ENCODE assay signal across 8 cellular contexts in the genomic region with DNA sequence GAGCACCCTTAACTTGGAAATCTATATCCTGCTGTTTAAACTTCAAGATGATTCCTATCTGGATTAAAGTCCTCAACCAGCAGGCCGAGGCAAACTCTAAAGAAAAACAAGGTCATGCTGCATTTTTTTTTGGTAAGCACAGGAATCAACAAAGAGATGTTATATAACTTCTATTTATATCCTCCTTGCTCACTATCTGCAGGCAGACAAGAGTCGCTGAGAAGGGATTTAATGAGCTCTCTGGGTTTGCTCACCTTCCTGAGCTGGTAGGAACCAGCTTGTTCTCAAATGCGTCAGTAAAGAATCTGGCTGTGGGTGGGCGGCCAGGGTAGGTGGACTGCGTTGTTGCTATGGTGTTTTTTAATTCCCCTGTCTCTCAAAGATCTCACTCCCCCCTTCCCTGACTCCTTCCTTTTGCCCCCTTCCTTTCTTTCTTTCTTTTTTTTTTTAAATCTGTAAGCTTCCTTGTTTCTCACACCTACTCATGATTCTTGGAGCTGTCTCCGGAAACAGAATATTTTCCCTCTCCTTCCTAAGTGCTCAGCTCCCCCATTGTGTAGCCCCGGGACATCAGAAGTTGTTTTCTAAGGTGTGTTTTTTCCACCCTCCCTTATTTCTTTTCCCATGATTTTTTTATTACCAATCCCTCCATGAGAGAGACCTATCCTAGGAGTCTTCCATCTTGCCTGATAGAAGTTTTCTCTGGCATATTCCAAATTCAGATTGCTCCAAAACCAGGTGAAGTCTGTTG.
DNase-seq lines count a peak whose midpoint lies in the region; ATAC-seq and TF ChIP-seq lines count a peak whose summit lies in the region.

No MANE protein-coding gene starts in this region.

- H3K4me3 ChIP-seq in AG10803 (ENCODE audit: low read length) (no peak overlapping the region), Peyer's patch (no peak overlapping the region), duodenal mucosa (ENCODE audit: low read depth in 1 of 2, low read length in 2 of 2) (no peak overlapping the region)

- H3K27me3 ChIP-seq in Peyer's patch: no peaks in the 10 kb centered on the region
- H3K27me3 ChIP-seq in duodenal mucosa (ENCODE audit: control insufficient read depth in 1 of 2, insufficient read depth in 2 of 2, low read length in 2 of 2): no peaks in the 10 kb centered on the region

- ATAC-seq in HG03175 (IDR thresholded peaks at IDR 0.05; ENCODE audit: unreplicated experiment) (no peak), HG02763 (IDR thresholded peaks at IDR 0.05; ENCODE audit: unreplicated experiment) (no peak)
- ATAC-seq in activated CD4-positive, CD25-positive, alpha-beta regulatory T cell treated with anti-CD3 and anti-CD28 coated beads, Interleukin-2, amount 50 U/mL, for 24 hours: no peak

- H3K36me3 ChIP-seq in Peyer's patch (no peaks in the 10 kb centered on the region), duodenal mucosa (ENCODE audit: control insufficient read depth in 1 of 2, insufficient read depth in 2 of 2, low read length in 2 of 2) (no peaks in the 10 kb centered on the region)

- peak overlapping the region in 1 of 2 donors; percentile 28 for H3K9ac ChIP-seq in duodenal mucosa (ENCODE audit: low read depth in 1 of 2, low read length in 2 of 2)

- TF ChIP-seq CTCF in AG10803 (conservative IDR thresholded peaks at IDR 0.05; ENCODE audit: low read length) (no peak), Peyer's patch (IDR thresholded peaks at IDR 0.05) (no peak)

- peak; percentile 17 for DNase-seq in AG10803 (ENCODE audit: low read depth)
- no peak for DNase-seq in Peyer's patch
- peak; percentile 24 for DNase-seq in myocyte (ENCODE audit: low read depth)
- no peak for DNase-seq in SW480 (ENCODE audit: low spot score)

- H3K4me1 ChIP-seq in Peyer's patch (peaks cover 0 to 29% (median 5%) of the 10 kb centered on the region in 4 donors), duodenal mucosa (ENCODE audit: control insufficient read depth in 1 of 2, insufficient read depth in 2 of 2, low read length in 2 of 2) (peaks cover 38 to 44% of the 10 kb centered on the region in 2 donors)

- H3K27ac ChIP-seq in Peyer's patch: peak overlapping the region; percentile 41 to 80 (median 58)
- peak overlapping the region; percentile 52 for H3K27ac ChIP-seq in duodenal mucosa (ENCODE audit: low read depth, low read length)

- H3K9me3 ChIP-seq in Peyer's patch (no peaks in the 10 kb centered on the region), duodenal mucosa (ENCODE audit: control insufficient read depth in 1 of 2, low read length in 2 of 2) (no peaks in the 10 kb centered on the region)

- no peak for TF ChIP-seq POLR2A in Peyer's patch (IDR thresholded peaks at IDR 0.05)

Comparison
In these comparisons a context has a peak if more than half of its experiments do, and no peak if none do; other contexts are left out.
1. DNase-seq: peak in AG10803 (single experiment) and myocyte (single experiment); none in Peyer's patch (0 of 3) and SW480 (single experiment).